19 cellular contexts compared by ENCODE assay signal in the genomic region with DNA sequence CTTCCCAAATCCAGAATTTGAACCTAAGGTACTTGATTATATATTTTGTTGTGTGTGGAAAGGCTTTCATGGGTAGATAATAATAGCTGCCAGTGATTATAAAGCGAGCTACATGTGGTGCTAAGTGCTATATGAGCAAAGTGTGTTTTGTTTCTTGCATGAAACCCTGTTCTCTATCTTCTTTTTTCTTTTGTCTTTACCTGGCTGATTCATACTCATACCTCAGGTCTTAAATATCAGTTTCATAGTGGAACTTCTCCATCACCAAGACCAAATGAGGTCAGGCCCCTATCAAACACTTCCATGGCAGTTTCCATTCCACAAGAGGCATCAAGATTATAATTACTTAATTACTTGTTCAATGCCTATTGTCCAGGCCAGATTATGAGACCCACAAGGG. TPM values are rescaled to one million over a fixed set of nuclear protein-coding genes. Genes with fewer than 3 reads are reported as not detected.
DNase-seq lines count a peak whose midpoint lies in the region; ATAC-seq and TF ChIP-seq lines count a peak whose summit lies in the region.
"Had no signal": no experiment of that assay in that cellular context is flagged by ENCODE, and none has a peak within 500 bp of the region (broad histone marks: within the 10 kb centered on the region; RNA-seq: fewer than 3 reads in every experiment).

No MANE protein-coding gene starts in this region.

- DNase-seq in activated naive CD4-positive, alpha-beta T cell treated with anti-CD3 and anti-CD28 coated beads, Interleukin-2, amount 50 U/mL, for 72 hours (ENCODE audit: low spot score in 2 of 2) = no peak
- no peak for DNase-seq in activated naive CD4-positive, alpha-beta T cell treated with anti-CD3 and anti-CD28 coated beads for 36 hours
- DNase-seq in epithelial cell of prostate (ENCODE audit: low read depth, low spot score) = no peak
- DNase-seq in esophagus squamous epithelium (lab: John Stamatoyannopoulos, UW) = no peak
- DNase-seq in central memory CD4-positive, alpha-beta T cell = no peak
- DNase-seq: CD8-positive, alpha-beta memory T cell; Kasumi-1; MG63; NCI-H1048; NCI-H1436; NCI-H1930; NCI-H2171 treated with DMSO at 0.1 percent for 48 hours; NCI-H446 treated with DMSO at 0.1 percent for 48 hours; SIG-M5 had no signal

- WGBS in esophagus squamous epithelium, 2 donors = 92 to 100% methylated on average over 1 of the region's 1 CpG

- intact Hi-C loops in activated naive CD4-positive, alpha-beta T cell treated with anti-CD3 and anti-CD28 coated beads for 36 hours (cut with micrococcal nuclease) = no loop called here
- intact Hi-C loops in esophagus squamous epithelium (cut with DNase I) = no loop called here

- H3K27me3 ChIP-seq in esophagus squamous epithelium = peaks cover 0 to 11% (median 0%) of the 10 kb centered on the region in 4 donors

- TF ChIP-seq POLR2A in esophagus squamous epithelium (IDR thresholded peaks at IDR 0.05) = no peak

- peak overlapping the region; percentile 3 for H3K27ac ChIP-seq in epithelial cell of prostate
- H3K27ac ChIP-seq in esophagus squamous epithelium = no peak overlapping the region
- H3K27ac ChIP-seq: A549, RWPE1 had no signal

- H3K27ac Mint-ChIP-seq in activated naive CD4-positive, alpha-beta T cell treated with anti-CD3 and anti-CD28 coated beads, Interleukin-2, amount 50 U/mL, for 72 hours = no peak overlapping the region
- no peak overlapping the region for H3K27ac Mint-ChIP-seq in activated naive CD4-positive, alpha-beta T cell treated with anti-CD3 and anti-CD28 coated beads for 36 hours
- H3K27ac Mint-ChIP-seq in IgD-negative memory B cell = peak overlapping the region in 2 of 3 donors; percentile 80 to 89
- H3K27ac Mint-ChIP-seq: CD8-positive, alpha-beta memory T cell had no signal

- H3K9me3 ChIP-seq in esophagus squamous epithelium = no peaks in the 10 kb centered on the region
- H3K9me3 ChIP-seq: A549; BLaER1 treated with 17β-estradiol and CSF1 and Interleukin-3, amounts not matched to agents 10 nM and 100 nM; MG63 had no signal

- H3K9me3 Mint-ChIP-seq in activated naive CD4-positive, alpha-beta T cell treated with anti-CD3 and anti-CD28 coated beads, Interleukin-2, amount 50 U/mL, for 72 hours = no peaks in the 10 kb centered on the region
- no peaks in the 10 kb centered on the region for H3K9me3 Mint-ChIP-seq in activated naive CD4-positive, alpha-beta T cell treated with anti-CD3 and anti-CD28 coated beads for 36 hours
- H3K9me3 Mint-ChIP-seq in IgD-negative memory B cell = peaks cover 0 to 1% (median 0%) of the 10 kb centered on the region in 3 donors
- H3K9me3 Mint-ChIP-seq: CD8-positive, alpha-beta memory T cell had no signal

- H3K4me3 Mint-ChIP-seq in activated naive CD4-positive, alpha-beta T cell treated with anti-CD3 and anti-CD28 coated beads for 36 hours = no peak overlapping the region
- peak overlapping the region in 1 of 4 donors; percentile 81 for H3K4me3 Mint-ChIP-seq in IgD-negative memory B cell
- H3K4me3 Mint-ChIP-seq: CD8-positive, alpha-beta memory T cell had no signal

- peaks cover 13% of the 10 kb centered on the region for H3K4me1 Mint-ChIP-seq in activated naive CD4-positive, alpha-beta T cell treated with anti-CD3 and anti-CD28 coated beads for 36 hours (ENCODE audit: low read depth)
- H3K4me1 Mint-ChIP-seq in IgD-negative memory B cell = peaks cover 26 to 35% (median 30%) of the 10 kb centered on the region in 3 donors

- H3K27me3 Mint-ChIP-seq in activated naive CD4-positive, alpha-beta T cell treated with anti-CD3 and anti-CD28 coated beads for 36 hours (ENCODE audit: low read depth) = no peaks in the 10 kb centered on the region
- H3K27me3 Mint-ChIP-seq in IgD-negative memory B cell = no peaks in the 10 kb centered on the region
- H3K27me3 Mint-ChIP-seq: CD8-positive, alpha-beta memory T cell had no signal

- H3K4me1 ChIP-seq in esophagus squamous epithelium = no peaks in the 10 kb centered on the region

- CTCF ChIA-PET in activated naive CD4-positive, alpha-beta T cell treated with anti-CD3 and anti-CD28 coated beads for 36 hours (lab: Charles Lee) = interaction anchor here (0.6 kb wide), 1 partner anchor 250 kb away, joined by 3 read pairs; no protein-coding TSS in a partner anchor

- peaks cover 0 to 30% (median 2%) of the 10 kb centered on the region in 3 donors for H3K36me3 ChIP-seq in esophagus squamous epithelium
- H3K36me3 ChIP-seq: MG63 had no signal

- peaks cover 6 to 16% of the 10 kb centered on the region in 2 donors for H3K36me3 Mint-ChIP-seq in activated naive CD4-positive, alpha-beta T cell treated with anti-CD3 and anti-CD28 coated beads, Interleukin-2, amount 50 U/mL, for 72 hours
- H3K36me3 Mint-ChIP-seq in activated naive CD4-positive, alpha-beta T cell treated with anti-CD3 and anti-CD28 coated beads for 36 hours (ENCODE audit: low read depth) = peaks cover 11% of the 10 kb centered on the region
- peaks cover 7% of the 10 kb centered on the region for H3K36me3 Mint-ChIP-seq in IgD-negative memory B cell

- no peak for TF ChIP-seq CTCF in esophagus squamous epithelium (IDR thresholded peaks at IDR 0.05)

- H3K4me3 ChIP-seq in esophagus squamous epithelium = no peak overlapping the region
- H3K4me3 ChIP-seq: A549; BLaER1 treated with 17β-estradiol and CSF1 and Interleukin-3, amounts not matched to agents 10 nM and 100 nM; MG63 had no signal

- ATAC-seq in activated naive CD4-positive, alpha-beta T cell treated with anti-CD3 and anti-CD28 coated beads, Interleukin-2, amount 50 U/mL, for 72 hours = peak; percentile 53 to 90
- ATAC-seq in HG03025 (IDR thresholded peaks at IDR 0.05; ENCODE audit: low FRiP score, unreplicated experiment) = no peak
- ATAC-seq: A549 had no signal

RNA-seq across cellular contexts. Expression of gene MAP3K9, which starts 6.9 kb away (rescaled TPM):
- 10 to 100 TPM in 1 of 2 donors, 1 to 10 TPM in 1; 8.7 to 10.7 TPM for total RNA-seq in activated naive CD4-positive, alpha-beta T cell treated with anti-CD3 and anti-CD28 coated beads, Interleukin-2, amount 50 U/mL, for 72 hours
- total RNA-seq in activated naive CD4-positive, alpha-beta T cell treated with anti-CD3 and anti-CD28 coated beads for 36 hours = 1 to 10 TPM; 5.6 to 6.9 TPM
- 5.3 TPM for polyA plus RNA-seq in IgD-negative memory B cell
- total RNA-seq in esophagus squamous epithelium = 10 to 100 TPM in 3 of 4 donors, 1 to 10 TPM in 1; 8.1 to 34.0 (median 14.7) TPM

Comparison
In these comparisons a context has a peak if more than half of its experiments do, and no peak if none do; other contexts are left out.
1. H3K27ac Mint-ChIP-seq: peak in IgD-negative memory B cell (2 of 3); none in activated naive CD4-positive, alpha-beta T cell treated with anti-CD3 and anti-CD28 coated beads, Interleukin-2, amount 50 U/mL, for 72 hours (0 of 2) and activated naive CD4-positive, alpha-beta T cell treated with anti-CD3 and anti-CD28 coated beads for 36 hours (single experiment).